In the genomic region with DNA sequence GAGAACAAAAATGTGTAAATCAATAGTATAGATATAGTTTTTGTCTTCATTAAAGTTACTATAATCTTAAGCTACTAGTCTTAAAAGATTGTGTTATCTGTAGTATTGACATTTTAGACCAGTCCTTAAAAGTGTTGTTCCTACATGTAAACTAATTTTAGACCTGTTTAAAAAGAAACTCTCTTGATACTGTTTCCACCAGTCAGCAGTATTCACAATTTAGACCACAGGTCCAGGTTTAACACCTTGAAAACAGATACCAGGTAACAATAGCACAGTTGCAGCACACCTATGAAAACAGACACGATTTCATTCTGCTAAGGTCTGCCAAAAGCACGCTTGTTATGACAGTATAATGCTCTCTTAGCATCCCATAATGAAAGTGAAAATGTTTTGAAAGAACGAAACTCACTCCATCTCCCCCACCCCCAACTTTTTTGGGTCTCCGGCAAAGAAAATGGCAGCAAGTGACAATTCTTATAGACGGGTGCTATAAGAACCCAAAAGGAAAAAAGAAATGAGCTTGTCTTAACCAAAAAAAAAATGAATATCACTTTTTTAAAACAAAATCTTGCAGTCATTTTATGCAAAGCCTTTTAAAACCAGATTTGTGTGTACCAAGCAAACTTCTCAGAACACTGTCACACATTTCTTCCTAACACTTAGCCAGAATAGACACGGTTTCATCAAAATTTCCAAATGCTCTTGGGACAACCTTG, we compare ENCODE assay signal across 1 cellular context.
TF ChIP-seq lines count a peak whose summit lies in the region.

No MANE protein-coding gene starts in this region.

TF ChIP-seq in SK-N-SH, 30 proteins besides CTCF, POLR2A, EP300 and RAD21 (continued from another document):
- TF ChIP-seq TCF12 (IDR thresholded peaks at IDR 0.05): no peak
- no peak for TF ChIP-seq NFIC (IDR thresholded peaks at IDR 0.05; ENCODE audit: borderline replicate concordance)
